Comparison of ENCODE assay signal across 14 cellular contexts in the genomic region with DNA sequence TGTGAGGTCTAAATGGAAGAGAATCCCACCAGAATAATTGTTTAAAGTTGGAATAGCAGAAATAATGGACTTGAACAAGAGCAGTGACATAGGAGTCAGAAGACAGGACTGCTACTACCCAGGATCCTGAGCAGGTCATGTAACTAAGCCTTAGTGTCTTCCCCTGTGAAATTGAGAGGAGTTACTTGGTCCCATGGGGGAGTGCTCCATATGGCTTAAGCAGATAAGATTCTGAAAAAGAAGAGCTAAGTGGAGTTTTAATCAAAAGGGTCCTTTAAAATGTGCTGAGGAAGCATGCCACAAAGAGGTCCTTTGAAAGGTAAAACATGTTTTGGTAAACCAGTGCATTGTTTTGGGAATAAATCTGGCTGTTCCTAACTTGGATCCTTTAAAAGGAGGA. TPM values are rescaled to one million over a fixed set of nuclear protein-coding genes. Genes with fewer than 3 reads are reported as not detected.
DNase-seq lines count a peak whose midpoint lies in the region; ATAC-seq, FAIRE-seq and TF ChIP-seq lines count a peak whose summit lies in the region.
"Had no signal": no experiment of that assay in that cellular context is flagged by ENCODE, and none has a peak within 500 bp of the region (broad histone marks: within the 10 kb centered on the region; RNA-seq: fewer than 3 reads in every experiment).

No MANE protein-coding gene starts in this region.

- H3K36me3 ChIP-seq in H1 (ENCODE audit: control insufficient read depth in 2 of 4, insufficient read depth in 4 of 4, low read length in 3 of 4) (no peaks in the 10 kb centered on the region), H7 (replicated peaks; ENCODE audit: control insufficient read depth, insufficient read depth, low read length) (no peaks in the 10 kb centered on the region)
- H3K36me3 ChIP-seq: prostate gland, thyroid gland had no signal

- POLR2A ChIA-PET in H1 (lab: Charles Lee; ENCODE audit: partially characterized antibody) = no interaction called here

- no peak for TF ChIP-seq POLR2A in H1 (IDR thresholded peaks at IDR 0.05; ENCODE audit: control extremely low read depth in 1 of 2, low read depth in 2 of 2, low read length in 2 of 2)

- no peak overlapping the region for H2BK12ac ChIP-seq in H1 (ENCODE audit: low read depth, low read length)

- CTCF ChIA-PET in H1 (lab: Charles Lee; ENCODE audit: partially characterized antibody) = interaction anchor here (0.6 to 3.9 kb wide), 9 partner anchors 8 to 848 kb away, joined by 3 to 20 read pairs (median 3); no protein-coding TSS in a partner anchor

- H2AFZ ChIP-seq in H1 (ENCODE audit: low read length) = no peak overlapping the region

- peaks cover 5 to 18% (median 10%) of the 10 kb centered on the region in 4 experiments; a peak in 6 of 7 replicates for H3K4me1 ChIP-seq in H1 (replicated peaks in 1 of 4; ENCODE audit: control insufficient read depth in 3 of 4, insufficient read depth in 4 of 4, low read length in 3 of 4)
- H3K4me1 ChIP-seq: foreskin keratinocyte, prostate gland had no signal

- peaks cover 2% of the 10 kb centered on the region for H3K79me1 ChIP-seq in H1 (ENCODE audit: low read depth, low read length)

- no peak overlapping the region for H3K27ac ChIP-seq in H1 (ENCODE audit: low read depth, low read length)
- H3K27ac ChIP-seq: foreskin keratinocyte, thyroid gland had no signal

- no peak overlapping the region for H2BK20ac ChIP-seq in H1 (ENCODE audit: low read length)

- H2AK5ac ChIP-seq in H1 (ENCODE audit: low read depth, low read length) = no peak overlapping the region

- H3K9me3 ChIP-seq in H1 (ENCODE audit: insufficient read depth in 2 of 2, low read depth in 1 of 2, low read length in 1 of 2) = no peaks in the 10 kb centered on the region
- H3K9me3 ChIP-seq: prostate gland, thyroid gland had no signal

- no peak overlapping the region for H3K23ac ChIP-seq in H1 (ENCODE audit: insufficient read length)

- peaks cover 39% of the 10 kb centered on the region for H3K4me1 Mint-ChIP-seq in stimulated activated effector memory CD8-positive, alpha-beta T cell treated with anti-CD3 and anti-CD28 coated beads, Interleukin-12 subunit alpha, Interleukin-12 subunit beta, amount 100 ng/mL, for 72 hours

- H3K23me2 ChIP-seq in H1 (ENCODE audit: low read depth, low read length) = peaks cover 5% of the 10 kb centered on the region; the same call in 1 of the 2 replicates

- no peaks in the 10 kb centered on the region for H3K36me3 Mint-ChIP-seq in stimulated activated effector memory CD8-positive, alpha-beta T cell treated with anti-CD3 and anti-CD28 coated beads, Interleukin-12 subunit alpha, Interleukin-12 subunit beta, amount 100 ng/mL, for 72 hours

- TF ChIP-seq EP300 in H1 (IDR thresholded peaks at IDR 0.05; ENCODE audit: borderline replicate concordance in 1 of 2, low read depth in 2 of 2, low read length in 2 of 2) = no peak

- H2BK5ac ChIP-seq in H1 (ENCODE audit: low read depth, low read length) = no peak overlapping the region

- TF ChIP-seq CTCF in H1 (IDR thresholded peaks at IDR 0.05; ENCODE audit: control extremely low read depth in 1 of 3, insufficient read depth in 1 of 3, low read depth in 1 of 3, low read length in 3 of 3) = no peak

- peak overlapping the region; percentile 34; the same call in 1 of the 2 replicates for H3K18ac ChIP-seq in H1 (ENCODE audit: extremely low read depth, low read length)

- H3K56ac ChIP-seq in H1 (replicated peaks; ENCODE audit: insufficient read length, low read depth, low read length) = no peak overlapping the region

- H4K20me1 ChIP-seq in H1 (replicated peaks in 1 of 2; ENCODE audit: control insufficient read depth in 1 of 2, insufficient read depth in 2 of 2, low read length in 2 of 2) = peaks cover 4 to 16% of the 10 kb centered on the region in 2 experiments

- no peak overlapping the region for H3K4me3 Mint-ChIP-seq in stimulated activated effector memory CD8-positive, alpha-beta T cell treated with anti-CD3 and anti-CD28 coated beads, Interleukin-12 subunit alpha, Interleukin-12 subunit beta, amount 100 ng/mL, for 72 hours

- H3K9me3 Mint-ChIP-seq in stimulated activated effector memory CD8-positive, alpha-beta T cell treated with anti-CD3 and anti-CD28 coated beads, Interleukin-12 subunit alpha, Interleukin-12 subunit beta, amount 100 ng/mL, for 72 hours = no peaks in the 10 kb centered on the region

- peak; percentile 37 for DNase-seq in NCI-H69 (lab: John Stamatoyannopoulos, UW)
- DNase-seq in H1 (ENCODE audit: low read depth in 1 of 2, low spot score in 2 of 2) = no peak
- no peak for DNase-seq in stimulated activated effector memory CD8-positive, alpha-beta T cell treated with anti-CD3 and anti-CD28 coated beads, Interleukin-12 subunit alpha, Interleukin-12 subunit beta, amount 100 ng/mL, for 72 hours (ENCODE audit: low spot score in 2 of 2)
- DNase-seq in H7 = no peak
- no peak for DNase-seq in islet precursor cell
- no peak for DNase-seq in cortex of kidney (lab: John Stamatoyannopoulos, UW)
- DNase-seq: activated CD4-positive, CD25-positive, alpha-beta regulatory T cell; foreskin keratinocyte; NCI-H1694 treated with DMSO at 0.1 percent for 48 hours; thyroid gland had no signal

- H2BK15ac ChIP-seq in H1 (ENCODE audit: low read length) = no peak overlapping the region

- ATAC-seq in stimulated activated effector memory CD8-positive, alpha-beta T cell treated with anti-CD3 and anti-CD28 coated beads, Interleukin-12 subunit alpha, Interleukin-12 subunit beta, amount 100 ng/mL, for 72 hours = no peak
- no peak for ATAC-seq in HG03442 (IDR thresholded peaks at IDR 0.05; ENCODE audit: unreplicated experiment)
- ATAC-seq: foreskin keratinocyte had no signal

- H3K4ac ChIP-seq in H1 (replicated peaks; ENCODE audit: insufficient read length, low read depth, low read length) = no peak overlapping the region

- H3K4me3 ChIP-seq in GM08714 (ENCODE audit: low read length) (0 out of 2 replicates have a peak overlapping the region, but pooled peaks have one; percentile 11), H1 (ENCODE audit: extremely low read depth in 1 of 4, insufficient read depth in 2 of 4, low read depth in 3 of 4, low read length in 4 of 4) (no peak overlapping the region), H7 (ENCODE audit: insufficient read depth, low read depth, low read length) (no peak overlapping the region)
- H3K4me3 ChIP-seq: prostate gland, thyroid gland had no signal

- no peak overlapping the region for H4K5ac ChIP-seq in H1 (ENCODE audit: insufficient read length, low read depth, low read length)

- H4K8ac ChIP-seq in H1 (ENCODE audit: extremely low read depth, insufficient read depth, low read length) = no peak overlapping the region

- no peak for FAIRE-seq in H1 (lab: Jason Lieb, UNC)
- FAIRE-seq: RCC 7860 had no signal

- peaks cover 37 to 100% of the 10 kb centered on the region in 2 experiments for H3K79me2 ChIP-seq in H1 (ENCODE audit: control insufficient read depth in 1 of 2, insufficient read depth in 2 of 2, low read length in 2 of 2)

- peak overlapping the region in 1 of 4 experiments; percentile 15; a peak in 1 of 7 replicates for H3K9ac ChIP-seq in H1 (replicated peaks in 1 of 4; ENCODE audit: extremely low read depth in 1 of 4, low read depth in 3 of 4, low read length in 3 of 4)

- H2BK120ac ChIP-seq in H1 (replicated peaks; ENCODE audit: low read depth, low read length) = no peak overlapping the region

- H3K4me2 ChIP-seq in H1 (ENCODE audit: insufficient read depth in 1 of 2, low read depth in 2 of 2, low read length in 2 of 2) = no peak overlapping the region

- no peak overlapping the region for H4K91ac ChIP-seq in H1 (replicated peaks; ENCODE audit: insufficient read length, low read length)

- no peak overlapping the region for H3K14ac ChIP-seq in H1 (ENCODE audit: insufficient read length)

- TF ChIP-seq RAD21 in H1 (IDR thresholded peaks at IDR 0.05 in 1 of 2, conservative IDR thresholded peaks at IDR 0.05 in 1 of 2; ENCODE audit: low read depth in 2 of 2, low read length in 2 of 2) = no peak

- peak overlapping the region; percentile 3 for H3K27ac Mint-ChIP-seq in stimulated activated effector memory CD8-positive, alpha-beta T cell treated with anti-CD3 and anti-CD28 coated beads, Interleukin-12 subunit alpha, Interleukin-12 subunit beta, amount 100 ng/mL, for 72 hours

- H3K27me3 ChIP-seq in H1 (replicated peaks in 1 of 4; ENCODE audit: control insufficient read depth in 3 of 4, extremely low read depth in 1 of 4, insufficient read depth in 3 of 4, low read length in 3 of 4) (no peaks in the 10 kb centered on the region), H7 (ENCODE audit: control insufficient read depth, insufficient read depth, low read length) (no peaks in the 10 kb centered on the region)
- H3K27me3 ChIP-seq: foreskin keratinocyte, thyroid gland had no signal

TF ChIP-seq in H1, 55 proteins besides CTCF, POLR2A, EP300 and RAD21 (continues in another document):
- TF ChIP-seq KDM1A (IDR thresholded peaks at IDR 0.05; ENCODE audit: borderline replicate concordance, low read length) = no peak
- TF ChIP-seq TEAD4 (IDR thresholded peaks at IDR 0.05; ENCODE audit: low read depth, low read length) = no peak
- no peak for TF ChIP-seq RBBP5 (IDR thresholded peaks at IDR 0.05; ENCODE audit: borderline replicate concordance, low read depth, low read length)
- TF ChIP-seq HDAC2 (IDR thresholded peaks at IDR 0.05; ENCODE audit: borderline replicate concordance in 1 of 2, low read depth in 2 of 2, low read length in 2 of 2) = no peak

RNA-seq across cellular contexts. Expression of a gene that starts 5.5 kb away (rescaled TPM):
- total RNA-seq in H1 (2021; fragmentation: NEBNext Ultra II Directional; extraction: Animal tissue kit (Norgen Biotek cat#: 25700)) = 29.5 and 29.7 TPM in 2 replicates
- 21.0 and 24.0 TPM in 2 replicates for polyA plus RNA-seq in H1 (2011; rRNA removed)
- 15.3 TPM for polyA plus RNA-seq in H1 (2011; cell fraction: cytosol; rRNA removed)
- 45.5 TPM for polyA plus RNA-seq in H1 (2011; cell fraction: nucleus; rRNA removed)
- 19.5 to 21.1 TPM (median 20.6 TPM) in 4 replicates for polyA plus RNA-seq in H1 (2012, experiment 1 of 2)
- polyA plus RNA-seq in H1 (2012, experiment 2 of 2) = 11.4 TPM
- polyA plus RNA-seq in H1 (2013, experiment 1 of 2) = 24.0 TPM
- polyA plus RNA-seq in H1 (2013, experiment 2 of 2) = 25.5 TPM
- 36.2 and 40.4 TPM in 2 replicates for polyA minus RNA-seq in H1 (2011; rRNA and poly(A)+ RNA removed)
- 14.8 TPM for polyA minus RNA-seq in H1 (2011; cell fraction: cytosol; rRNA and poly(A)+ RNA removed)
- polyA minus RNA-seq in H1 (2011; cell fraction: nucleus; rRNA and poly(A)+ RNA removed) = 61.1 TPM
- total RNA-seq in H7 (2014; rRNA removed; shearing (Covaris generic)) = 16.6 and 25.6 TPM in 2 replicates

RNA-seq across cellular contexts. Expression of a gene that starts 57.3 kb away (rescaled TPM):
- total RNA-seq in H1 (2021; fragmentation: NEBNext Ultra II Directional; extraction: Animal tissue kit (Norgen Biotek cat#: 25700)) = 23.9 and 30.0 TPM in 2 replicates
- polyA plus RNA-seq in H1 (2011; rRNA removed) = 7.8 and 8.9 TPM in 2 replicates
- 15.0 TPM for polyA plus RNA-seq in H1 (2011; cell fraction: cytosol; rRNA removed)
- 17.1 TPM for polyA plus RNA-seq in H1 (2011; cell fraction: nucleus; rRNA removed)
- polyA plus RNA-seq in H1 (2012, experiment 1 of 2) = 13.0 to 17.0 TPM (median 14.2 TPM) in 4 replicates
- polyA plus RNA-seq in H1 (2012, experiment 2 of 2) = 1.9 TPM
- 28.2 TPM for polyA plus RNA-seq in H1 (2013, experiment 1 of 2)
- polyA plus RNA-seq in H1 (2013, experiment 2 of 2) = 26.4 TPM
- polyA minus RNA-seq in H1 (2011; rRNA and poly(A)+ RNA removed) = 11.4 and 22.6 TPM in 2 replicates
- 31.0 TPM for polyA minus RNA-seq in H1 (2011; cell fraction: cytosol; rRNA and poly(A)+ RNA removed)
- polyA minus RNA-seq in H1 (2011; cell fraction: nucleus; rRNA and poly(A)+ RNA removed) = 45.6 TPM
- total RNA-seq in H7 (2014; rRNA removed; shearing (Covaris generic)) = 116 and 118 TPM in 2 replicates
